In the genomic region with DNA sequence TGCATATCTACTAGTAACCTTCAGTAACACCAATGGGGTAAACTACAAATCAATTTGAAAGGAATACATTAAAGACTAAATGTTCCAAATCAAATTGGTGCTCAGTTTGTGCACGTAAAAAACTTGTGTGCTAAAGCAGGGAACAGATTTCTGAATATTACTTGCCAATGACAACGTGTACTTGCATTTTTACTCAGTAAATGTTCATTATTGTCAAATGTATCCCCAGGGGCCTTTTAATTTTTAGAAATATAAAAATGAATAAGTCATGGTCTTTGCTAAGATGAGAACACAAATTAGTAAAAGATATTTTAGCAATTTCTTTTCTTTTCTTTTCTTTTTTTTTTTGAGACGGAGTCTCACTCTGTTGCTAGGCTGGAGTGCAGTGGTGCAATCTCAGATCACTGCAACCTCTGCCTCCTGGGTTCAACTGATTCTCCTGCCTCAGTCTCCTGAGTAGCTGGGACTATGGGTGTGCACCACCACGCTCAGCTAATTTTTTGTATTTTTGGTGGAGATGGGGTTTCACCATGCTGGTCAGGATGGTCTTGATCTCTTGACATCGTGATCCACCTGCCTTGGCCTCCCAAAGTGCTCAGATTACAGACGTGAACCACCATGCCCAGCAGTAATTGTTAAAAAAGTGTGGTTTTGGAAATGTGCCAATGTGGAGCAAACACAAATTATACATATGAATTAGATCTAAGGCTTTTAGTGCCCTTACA, we compare ENCODE assay signal across 1 cellular context.
TF ChIP-seq lines count a peak whose summit lies in the region.

No MANE protein-coding gene starts in this region.

TF ChIP-seq in HepG2, 621 proteins besides CTCF, POLR2A, EP300 and RAD21:
- TF ChIP-seq ZNF282 (IDR thresholded peaks at IDR 0.05; ENCODE audit: partially characterized antibody) (no peak), PRMT3 (CRISPR knock-in tag; IDR thresholded peaks at IDR 0.05; ENCODE audit: borderline replicate concordance, low read depth) (no peak), NONO (IDR thresholded peaks at IDR 0.05) (no peak), NONO (CRISPR knock-in tag; conservative IDR thresholded peaks at IDR 0.05) (no peak), ZFP36L2 (CRISPR knock-in tag; IDR thresholded peaks at IDR 0.05) (no peak), RFXANK (CRISPR knock-in tag; IDR thresholded peaks at IDR 0.05) (no peak), GFI1 (CRISPR knock-in tag; IDR thresholded peaks at IDR 0.05; ENCODE audit: borderline replicate concordance) (no peak), ZNF589 (CRISPR knock-in tag; conservative IDR thresholded peaks at IDR 0.05) (no peak), ZNF850 (CRISPR knock-in tag; conservative IDR thresholded peaks at IDR 0.05) (no peak), ZMAT5 (CRISPR knock-in tag; IDR thresholded peaks at IDR 0.05; ENCODE audit: borderline replicate concordance, low read depth) (no peak), ISX (CRISPR knock-in tag; conservative IDR thresholded peaks at IDR 0.05) (no peak), ATF7-NPFF (CRISPR knock-in tag; IDR thresholded peaks at IDR 0.05; ENCODE audit: low read depth) (no peak), PAWR (CRISPR knock-in tag; IDR thresholded peaks at IDR 0.05; ENCODE audit: borderline replicate concordance) (no peak), ZNF232 (CRISPR knock-in tag; IDR thresholded peaks at IDR 0.05; ENCODE audit: borderline replicate concordance) (no peak), EEA1 (CRISPR knock-in tag; IDR thresholded peaks at IDR 0.05; ENCODE audit: borderline replicate concordance) (no peak), GLMP (CRISPR knock-in tag; IDR thresholded peaks at IDR 0.05; ENCODE audit: borderline replicate concordance) (no peak), MLX (CRISPR knock-in tag; IDR thresholded peaks at IDR 0.05) (no peak), TBL1XR1 (IDR thresholded peaks at IDR 0.05; ENCODE audit: borderline replicate concordance, low read length, partially characterized antibody) (no peak)
- TF ChIP-seq, protein P1, sequence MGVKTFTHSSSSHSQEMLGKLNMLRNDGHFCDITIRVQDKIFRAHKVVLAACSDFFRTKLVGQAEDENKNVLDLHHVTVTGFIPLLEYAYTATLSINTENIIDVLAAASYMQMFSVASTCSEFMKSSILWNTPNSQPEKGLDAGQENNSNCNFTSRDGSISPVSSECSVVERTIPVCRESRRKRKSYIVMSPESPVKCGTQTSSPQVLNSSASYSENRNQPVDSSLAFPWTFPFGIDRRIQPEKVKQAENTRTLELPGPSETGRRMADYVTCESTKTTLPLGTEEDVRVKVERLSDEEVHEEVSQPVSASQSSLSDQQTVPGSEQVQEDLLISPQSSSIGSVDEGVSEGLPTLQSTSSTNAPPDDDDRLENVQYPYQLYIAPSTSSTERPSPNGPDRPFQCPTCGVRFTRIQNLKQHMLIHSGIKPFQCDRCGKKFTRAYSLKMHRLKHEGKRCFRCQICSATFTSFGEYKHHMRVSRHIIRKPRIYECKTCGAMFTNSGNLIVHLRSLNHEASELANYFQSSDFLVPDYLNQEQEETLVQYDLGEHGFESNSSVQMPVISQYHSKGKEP (CRISPR knock-in tag; IDR thresholded peaks at IDR 0.05): no peak
